ENCODE assay signal across 8 cellular contexts in genomic region chr18:3595282-3596273, GRCh38.
DNase-seq lines count a peak whose midpoint lies in the region; ATAC-seq and TF ChIP-seq lines count a peak whose summit lies in the region.

No MANE protein-coding gene starts in this region.

- DNase-seq in GM04503 (ENCODE audit: low read depth) (peak; percentile 77), KG1 (lab: John Stamatoyannopoulos, UW) (peak; percentile 23), SK-MEL-5 (ENCODE audit: low read depth, low spot score) (peak; percentile 76), cardiac fibroblast (ENCODE audit: low read depth in 2 of 2) (peak; percentile 95 to 98), kidney epithelial cell (ENCODE audit: low read depth) (peak; percentile 99), BE2C (no peak)
- peak; percentile 15 for DNase-seq in stimulated activated naive CD4-positive, alpha-beta T cell treated with Interleukin-2 at 50 U/mL for 16 hours (lab: John Stamatoyannopoulos, UW)

- no peaks in the 10 kb centered on the region; the same call in 1 of the 2 replicates for H3K4me1 ChIP-seq in BE2C

- in situ Hi-C loops in SK-MEL-5 (cut with HindIII; ENCODE audit: low pct_unique_long_range_greater_than_20kb, low sequenced_read_pairs): no loop called here

- H3K9me3 ChIP-seq in BE2C: no peaks in the 10 kb centered on the region

- ATAC-seq in GM21786 (IDR thresholded peaks at IDR 0.05; ENCODE audit: unreplicated experiment): peak; percentile 54

- H3K4me3 ChIP-seq in cardiac fibroblast (replicated peaks in 1 of 2; ENCODE audit: low read depth in 2 of 2, low read length in 2 of 2) (peak overlapping the region; percentile 44 to 71), kidney epithelial cell (ENCODE audit: low read depth, low read length) (peak overlapping the region; percentile 44), BE2C (ENCODE audit: low read depth, low read length) (no peak overlapping the region; the same call in 1 of the 2 replicates)

- H3K27me3 ChIP-seq in kidney epithelial cell (ENCODE audit: control insufficient read depth, insufficient read depth, low read length) (no peaks in the 10 kb centered on the region), BE2C (no peaks in the 10 kb centered on the region)

- H3K36me3 ChIP-seq in kidney epithelial cell (ENCODE audit: control insufficient read depth, insufficient read depth, low read length): no peaks in the 10 kb centered on the region
- no peaks in the 10 kb centered on the region for H3K36me3 ChIP-seq in BE2C

- TF ChIP-seq CTCF in cardiac fibroblast (IDR thresholded peaks at IDR 0.05; ENCODE audit: low read depth, low read length): no peak
- no peak for TF ChIP-seq CTCF in kidney epithelial cell (IDR thresholded peaks at IDR 0.05; ENCODE audit: insufficient read depth, low read length, poor library complexity, severe bottlenecking)
- no peak for TF ChIP-seq CTCF in BE2C (IDR thresholded peaks at IDR 0.05; ENCODE audit: low read depth, low read length)
